ENCODE assay signal across 23 cellular contexts in genomic region chr1:156847591-156848460, GRCh38. TPM values are rescaled to one million over a fixed set of nuclear protein-coding genes. Genes with fewer than 3 reads are reported as not detected.
DNase-seq lines count a peak whose midpoint lies in the region; ATAC-seq and TF ChIP-seq lines count a peak whose summit lies in the region.
"Had no signal": no experiment of that assay in that cellular context is flagged by ENCODE, and none has a peak within 500 bp of the region (broad histone marks: within the 10 kb centered on the region; RNA-seq: fewer than 3 reads in every experiment).

No MANE protein-coding gene starts in this region.

- DNase-seq in activated CD8-positive, alpha-beta memory T cell treated with anti-CD3 and anti-CD28 coated beads, Interleukin-2, amount 10 ng/mL, durations not matched to agents 7 days and 5 days: no peak
- no peak for DNase-seq in activated CD8-positive, alpha-beta memory T cell treated with anti-CD3 and anti-CD28 coated beads, Interleukin-2, amount 50 U/mL, for 48 hours
- no peak for DNase-seq in activated naive CD8-positive, alpha-beta T cell treated with anti-CD3 and anti-CD28 coated beads, Interleukin-2, amount 10 ng/mL, durations not matched to agents 7 days and 5 days
- DNase-seq in naive thymus-derived CD8-positive, alpha-beta T cell: no peak
- DNase-seq in prostate gland (ENCODE audit: low spot score): no peak
- no peak for DNase-seq in lower lobe of right lung
- DNase-seq: amniotic stem cell, BE2C, EL, head of caudate nucleus, left lung, MG63, midbrain, NCI-H146, NCI-H2171 had no signal

- H3K4me3 Mint-ChIP-seq in activated CD8-positive, alpha-beta memory T cell treated with anti-CD3 and anti-CD28 coated beads, Interleukin-2, amount 10 ng/mL, durations not matched to agents 7 days and 5 days: peak overlapping the region; percentile 30
- H3K4me3 Mint-ChIP-seq in activated naive CD8-positive, alpha-beta T cell treated with anti-CD3 and anti-CD28 coated beads, Interleukin-2, amount 10 ng/mL, durations not matched to agents 7 days and 5 days: peak overlapping the region; percentile 79
- H3K4me3 Mint-ChIP-seq in naive thymus-derived CD8-positive, alpha-beta T cell: peak overlapping the region; percentile 50 to 78 (median 69)
- H3K4me3 Mint-ChIP-seq: dendritic cell treated with granulocyte-macrophage colony-stimulating factor and Interleukin-4, amounts not matched to agents 40 ng/mL and 50 ng/mL, for 4 days had no signal

- peaks cover 57% of the 10 kb centered on the region for H3K27me3 Mint-ChIP-seq in activated CD8-positive, alpha-beta memory T cell treated with anti-CD3 and anti-CD28 coated beads, Interleukin-2, amount 10 ng/mL, durations not matched to agents 7 days and 5 days
- peaks cover 34% of the 10 kb centered on the region for H3K27me3 Mint-ChIP-seq in activated naive CD8-positive, alpha-beta T cell treated with anti-CD3 and anti-CD28 coated beads, Interleukin-2, amount 10 ng/mL, durations not matched to agents 7 days and 5 days
- peaks cover 7 to 32% (median 18%) of the 10 kb centered on the region in 5 donors for H3K27me3 Mint-ChIP-seq in naive thymus-derived CD8-positive, alpha-beta T cell

- 84% methylated on average over 7 of the region's 7 CpGs for WGBS in prostate gland

- H3K4me3 ChIP-seq in HUES6 (ENCODE audit: low read depth, low read length) (peak overlapping the region; percentile 60), prostate gland (no peak overlapping the region), lower lobe of right lung (no peak overlapping the region)
- H3K4me3 ChIP-seq: left lung, MG63 had no signal

- no peak for TF ChIP-seq CTCF in prostate gland (IDR thresholded peaks at IDR 0.05)
- no peak for TF ChIP-seq CTCF in lower lobe of right lung (IDR thresholded peaks at IDR 0.05)

- H3K4me1 ChIP-seq in HUES6 (ENCODE audit: control insufficient read depth, insufficient read depth, low read length) (peaks cover 19% of the 10 kb centered on the region), prostate gland (replicated peaks) (no peaks in the 10 kb centered on the region), lower lobe of right lung (peaks cover 12% of the 10 kb centered on the region)

- H3K4me1 Mint-ChIP-seq in activated CD8-positive, alpha-beta memory T cell treated with anti-CD3 and anti-CD28 coated beads, Interleukin-2, amount 10 ng/mL, durations not matched to agents 7 days and 5 days: peaks cover 26% of the 10 kb centered on the region
- H3K4me1 Mint-ChIP-seq in activated naive CD8-positive, alpha-beta T cell treated with anti-CD3 and anti-CD28 coated beads, Interleukin-2, amount 10 ng/mL, durations not matched to agents 7 days and 5 days: peaks cover 27% of the 10 kb centered on the region
- H3K4me1 Mint-ChIP-seq in naive thymus-derived CD8-positive, alpha-beta T cell: peaks cover 13 to 37% (median 35%) of the 10 kb centered on the region in 4 donors

- ATAC-seq in activated CD8-positive, alpha-beta memory T cell treated with anti-CD3 and anti-CD28 coated beads, Interleukin-2, amount 10 ng/mL, durations not matched to agents 7 days and 5 days: no peak
- no peak for ATAC-seq in activated naive CD8-positive, alpha-beta T cell treated with anti-CD3 and anti-CD28 coated beads, Interleukin-2, amount 10 ng/mL, durations not matched to agents 7 days and 5 days (ENCODE audit: low read depth)
- ATAC-seq in naive thymus-derived CD8-positive, alpha-beta T cell: no peak
- ATAC-seq in lower lobe of right lung (no peak), HG03045 (IDR thresholded peaks at IDR 0.05; ENCODE audit: unreplicated experiment) (no peak)

- TF ChIP-seq POLR2A in prostate gland (IDR thresholded peaks at IDR 0.05): no peak

- H3K27ac Mint-ChIP-seq in activated CD8-positive, alpha-beta memory T cell treated with anti-CD3 and anti-CD28 coated beads, Interleukin-2, amount 10 ng/mL, durations not matched to agents 7 days and 5 days: no peak overlapping the region
- peak overlapping the region; percentile 67 for H3K27ac Mint-ChIP-seq in activated naive CD8-positive, alpha-beta T cell treated with anti-CD3 and anti-CD28 coated beads, Interleukin-2, amount 10 ng/mL, durations not matched to agents 7 days and 5 days
- H3K27ac Mint-ChIP-seq in naive thymus-derived CD8-positive, alpha-beta T cell: peak overlapping the region in 7 of 10 donors; percentile 52 to 92 (median 76)
- H3K27ac Mint-ChIP-seq: dendritic cell treated with granulocyte-macrophage colony-stimulating factor and Interleukin-4, amounts not matched to agents 40 ng/mL and 50 ng/mL, for 4 days; IgD-negative memory B cell had no signal

- POLR2A ChIA-PET in activated naive CD8-positive, alpha-beta T cell treated with anti-CD3 and anti-CD28 coated beads, Interleukin-2, amount 10 ng/mL, durations not matched to agents 7 days and 5 days (lab: Charles Lee): interaction anchor here (0.6 to 4.1 kb wide), 9 partner anchors 12 to 123 kb away, joined by 3 to 54 read pairs (median 3); partner anchors contain the start of genes INSRR, NTRK1, PRCC and SH2D2A
- POLR2A ChIA-PET in naive thymus-derived CD8-positive, alpha-beta T cell (lab: Charles Lee): interaction anchor here (1.0 to 3.4 kb wide), 5 partner anchors 8 to 107 kb away, joined by 3 to 12 read pairs (median 5); partner anchors contain the start of genes MRPL24 and NTRK1

- no peaks in the 10 kb centered on the region for H3K36me3 Mint-ChIP-seq in activated CD8-positive, alpha-beta memory T cell treated with anti-CD3 and anti-CD28 coated beads, Interleukin-2, amount 10 ng/mL, durations not matched to agents 7 days and 5 days
- H3K36me3 Mint-ChIP-seq in activated naive CD8-positive, alpha-beta T cell treated with anti-CD3 and anti-CD28 coated beads, Interleukin-2, amount 10 ng/mL, durations not matched to agents 7 days and 5 days: peaks cover 1% of the 10 kb centered on the region
- H3K36me3 Mint-ChIP-seq in naive thymus-derived CD8-positive, alpha-beta T cell: no peaks in the 10 kb centered on the region

- intact Hi-C loops in prostate gland (cut with DNase I) (no loop called here), lower lobe of right lung (cut with DNase I) (no loop called here)

- H3K9me3 ChIP-seq in HUES6 (ENCODE audit: control insufficient read depth, insufficient read depth, low read depth, low read length): no peaks in the 10 kb centered on the region
- H3K9me3 ChIP-seq in prostate gland: no peaks in the 10 kb centered on the region
- no peaks in the 10 kb centered on the region for H3K9me3 ChIP-seq in lower lobe of right lung
- H3K9me3 ChIP-seq: BE2C, left lung, MG63 had no signal

- no peak overlapping the region for H3K27ac ChIP-seq in HUES6 (ENCODE audit: low read depth, low read length)
- H3K27ac ChIP-seq in prostate gland: no peak overlapping the region
- H3K27ac ChIP-seq in lower lobe of right lung: no peak overlapping the region
- H3K27ac ChIP-seq: left lung had no signal

- no peaks in the 10 kb centered on the region for H3K9me3 Mint-ChIP-seq in activated CD8-positive, alpha-beta memory T cell treated with anti-CD3 and anti-CD28 coated beads, Interleukin-2, amount 10 ng/mL, durations not matched to agents 7 days and 5 days (ENCODE audit: low read depth)
- H3K9me3 Mint-ChIP-seq in activated naive CD8-positive, alpha-beta T cell treated with anti-CD3 and anti-CD28 coated beads, Interleukin-2, amount 10 ng/mL, durations not matched to agents 7 days and 5 days: no peaks in the 10 kb centered on the region
- no peaks in the 10 kb centered on the region for H3K9me3 Mint-ChIP-seq in naive thymus-derived CD8-positive, alpha-beta T cell
- H3K9me3 Mint-ChIP-seq: dendritic cell treated with granulocyte-macrophage colony-stimulating factor and Interleukin-4, amounts not matched to agents 40 ng/mL and 50 ng/mL, for 4 days had no signal

- CTCF ChIA-PET in activated CD8-positive, alpha-beta memory T cell treated with anti-CD3 and anti-CD28 coated beads, Interleukin-2, amount 10 ng/mL, durations not matched to agents 7 days and 5 days (lab: Charles Lee): interaction anchor here (0.7 to 7.0 kb wide), 12 partner anchors 10 to 158 kb away, joined by 3 to 64 read pairs (median 8); partner anchors contain the start of genes INSRR, ISG20L2, METTL25B and NTRK1

- no peak overlapping the region for H3K9ac ChIP-seq in HUES6 (ENCODE audit: low read length)

- H3K27me3 ChIP-seq in HUES6 (ENCODE audit: control insufficient read depth, insufficient read depth, low read length): peaks cover 100% of the 10 kb centered on the region
- peaks cover 15% of the 10 kb centered on the region for H3K27me3 ChIP-seq in prostate gland (replicated peaks; ENCODE audit: insufficient read depth)
- peaks cover 75% of the 10 kb centered on the region for H3K27me3 ChIP-seq in lower lobe of right lung (ENCODE audit: low read depth)
- H3K27me3 ChIP-seq: BE2C, MG63 had no signal

- H3K36me3 ChIP-seq in HUES6 (ENCODE audit: control insufficient read depth, insufficient read depth, low read length) (no peaks in the 10 kb centered on the region), prostate gland (no peaks in the 10 kb centered on the region), lower lobe of right lung (no peaks in the 10 kb centered on the region)
- H3K36me3 ChIP-seq: BE2C, left lung, MG63 had no signal

RNA-seq across cellular contexts. Expression of gene INSRR, which starts 11.1 kb away (rescaled TPM):
- under 1 TPM; 0.09 to 0.19 TPM for total RNA-seq in activated CD8-positive, alpha-beta memory T cell treated with anti-CD3 and anti-CD28 coated beads, Interleukin-2, amount 10 ng/mL, durations not matched to agents 7 days and 5 days
- under 1 TPM; 0.47 to 0.48 TPM for total RNA-seq in activated naive CD8-positive, alpha-beta T cell treated with anti-CD3 and anti-CD28 coated beads, Interleukin-2, amount 10 ng/mL, durations not matched to agents 7 days and 5 days
- total RNA-seq in naive thymus-derived CD8-positive, alpha-beta T cell: not detected
- not detected for polyA plus RNA-seq in naive thymus-derived CD8-positive, alpha-beta T cell
- total RNA-seq in prostate gland: 1 to 10 TPM in 1 of 2 donors, under 1 TPM in 1; 0.18 to 3.0 TPM
- not detected for total RNA-seq in lower lobe of right lung
- total RNA-seq: left lung, pulmonary artery endothelial cell, RPMI7951 had no signal
- polyA plus RNA-seq: IgD-negative memory B cell had no signal

RNA-seq across cellular contexts. Expression of gene NTRK1, which starts 12.8 kb away (rescaled TPM):
- 1 to 10 TPM; 2.8 to 8.8 TPM for total RNA-seq in activated CD8-positive, alpha-beta memory T cell treated with anti-CD3 and anti-CD28 coated beads, Interleukin-2, amount 10 ng/mL, durations not matched to agents 7 days and 5 days
- 10 to 100 TPM; 13.7 to 13.9 TPM for total RNA-seq in activated naive CD8-positive, alpha-beta T cell treated with anti-CD3 and anti-CD28 coated beads, Interleukin-2, amount 10 ng/mL, durations not matched to agents 7 days and 5 days
- not detected for total RNA-seq in naive thymus-derived CD8-positive, alpha-beta T cell
- under 1 TPM in 2 of 3 donors, not detected in 1; 0.14 to 0.25 TPM for polyA plus RNA-seq in naive thymus-derived CD8-positive, alpha-beta T cell
- total RNA-seq in prostate gland: 10 to 100 TPM in 1 of 2 donors, under 1 TPM in 1; 0.59 to 31.4 TPM
- 1.9 TPM for total RNA-seq in lower lobe of right lung
- total RNA-seq: RPMI7951 had no signal
- polyA plus RNA-seq: IgD-negative memory B cell had no signal

RNA-seq across cellular contexts. Expression of gene SH2D2A, which starts 31.2 kb away (rescaled TPM):
- 100 to 1,000 TPM; 157 to 205 TPM for total RNA-seq in activated CD8-positive, alpha-beta memory T cell treated with anti-CD3 and anti-CD28 coated beads, Interleukin-2, amount 10 ng/mL, durations not matched to agents 7 days and 5 days
- total RNA-seq in activated naive CD8-positive, alpha-beta T cell treated with anti-CD3 and anti-CD28 coated beads, Interleukin-2, amount 10 ng/mL, durations not matched to agents 7 days and 5 days: 10 to 100 TPM; 86.0 to 89.2 TPM
- 10 to 100 TPM; 24.3 to 24.7 TPM for total RNA-seq in naive thymus-derived CD8-positive, alpha-beta T cell
- polyA plus RNA-seq in naive thymus-derived CD8-positive, alpha-beta T cell: 10 to 100 TPM; 23.6 to 31.5 (median 25.6) TPM
- total RNA-seq in prostate gland (under 1 TPM in 1 of 2 donors, not detected in 1; 0.80 TPM), lower lobe of right lung (3.5 TPM)
- total RNA-seq: skeletal muscle tissue, urinary bladder had no signal

RNA-seq across cellular contexts. Expression of gene PEAR1, which starts 45.7 kb away (rescaled TPM):
- not detected for total RNA-seq in activated CD8-positive, alpha-beta memory T cell treated with anti-CD3 and anti-CD28 coated beads, Interleukin-2, amount 10 ng/mL, durations not matched to agents 7 days and 5 days
- under 1 TPM; 0.28 TPM for total RNA-seq in activated naive CD8-positive, alpha-beta T cell treated with anti-CD3 and anti-CD28 coated beads, Interleukin-2, amount 10 ng/mL, durations not matched to agents 7 days and 5 days
- total RNA-seq in naive thymus-derived CD8-positive, alpha-beta T cell: under 1 TPM in 1 of 2 experiments, not detected in 1; 0.11 TPM
- not detected for polyA plus RNA-seq in naive thymus-derived CD8-positive, alpha-beta T cell
- total RNA-seq in prostate gland (10 to 100 TPM in 1 of 2 donors, 1 to 10 TPM in 1; 3.6 to 20.0 TPM), lower lobe of right lung (14.8 TPM)
- total RNA-seq: RPMI7951 had no signal
- polyA plus RNA-seq: IgD-negative memory B cell had no signal
